ENCODE assay signal across 30 cellular contexts in the genomic region with DNA sequence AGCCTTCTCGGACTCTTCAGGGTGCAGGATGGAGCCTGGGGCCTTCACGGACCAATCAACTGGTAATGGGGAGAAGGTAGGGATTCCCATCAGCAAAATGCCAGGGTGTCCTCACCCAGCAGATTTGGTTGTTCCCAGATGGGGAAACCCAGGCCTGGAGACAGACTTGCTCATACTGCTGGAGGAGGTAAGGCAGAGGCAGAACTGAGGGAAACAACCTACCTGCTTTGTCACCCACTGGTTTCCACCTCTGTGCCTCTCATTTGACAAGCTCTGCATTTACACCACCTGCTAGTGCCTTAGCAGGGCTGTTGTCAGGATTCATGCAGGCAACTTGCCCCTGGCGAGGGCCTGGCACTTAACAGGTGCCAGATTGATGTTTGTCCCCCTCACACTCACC. TPM values are rescaled to one million over a fixed set of nuclear protein-coding genes. Genes with fewer than 3 reads are reported as not detected.
"Had no signal": no experiment of that assay in that cellular context is flagged by ENCODE, and none has a peak within 500 bp of the region (broad histone marks: within the 10 kb centered on the region; RNA-seq: fewer than 3 reads in every experiment).

No MANE protein-coding gene starts in this region.

- H3K4me3 ChIP-seq: Peyer's patch, SJSA1 had no signal

- H3K9ac ChIP-seq: KMS-11 had no signal

- H3K27me3 ChIP-seq: Peyer's patch had no signal

- DNase-seq: Karpas-422, KBM-7, MM.1S, MV-4-11, NCI-H1092, NCI-H1105, NCI-H1417 treated with DMSO at 0.1 percent for 48 hours, NCI-H1436 treated with DMSO at 0.1 percent for 48 hours, NCI-H1694 treated with DMSO at 0.1 percent for 48 hours, NCI-H187 treated with DMSO at 0.1 percent for 48 hours, NCI-H2029, NCI-H2081, NCI-H2171 treated with DMSO at 0.1 percent for 48 hours, NCI-H2227 treated with DMSO at 0.1 percent for 48 hours, NCI-H345, NCI-H446, NCI-H510A treated with DMSO at 0.1 percent for 48 hours, NCI-H524 treated with DMSO at 0.1 percent for 48 hours, NCI-H526 treated with DMSO at 0.1 percent for 48 hours, NCI-H774, OCI-M1, PC-3, Right ventricle myocardium superior, RPMI8226, SHP77 treated with DMSO at 0.1 percent for 48 hours had no signal

- H3K36me3 ChIP-seq: Peyer's patch, SJSA1 had no signal

- H3K9me3 ChIP-seq: Peyer's patch, SJSA1 had no signal

- H3K27ac ChIP-seq: KMS-11, Peyer's patch, SJSA1 had no signal

RNA-seq across cellular contexts. Expression of a gene that starts 15.9 kb away (rescaled TPM):
- total RNA-seq: LHCN-M2, MCF 10A, PC-3, Peyer's patch, Right ventricle myocardium superior, SJSA1 had no signal
